Comparison of ENCODE assay signal across 21 cellular contexts in genomic region chr7:114243646-114244045, GRCh38.
A peak's percentile ranks its signal among the peaks of the same experiment; 100 is the strongest.
DNase-seq lines count a peak whose midpoint lies in the region; ATAC-seq, FAIRE-seq and TF ChIP-seq lines count a peak whose summit lies in the region.
"Had no signal": no experiment of that assay in that cellular context is flagged by ENCODE, and none has a peak within 500 bp of the region (broad histone marks: within the 10 kb centered on the region; RNA-seq: fewer than 3 reads in every experiment).

No MANE protein-coding gene starts in this region.

- ATAC-seq in HG02870 (IDR thresholded peaks at IDR 0.05; ENCODE audit: unreplicated experiment): no peak
- ATAC-seq: GM23338, Panc1, SK-N-SH treated with all-trans-retinoic acid at 6 μM for 48 hours had no signal

- no peaks in the 10 kb centered on the region for H3K9me3 Mint-ChIP-seq in astrocyte (ENCODE audit: unreplicated experiment)
- H3K9me3 Mint-ChIP-seq: GM23338 had no signal

- no peak overlapping the region for H3K4me3 Mint-ChIP-seq in astrocyte (ENCODE audit: unreplicated experiment)
- H3K4me3 Mint-ChIP-seq: CD4-positive, CD25-positive, alpha-beta regulatory T cell; GM23338 had no signal

- H3K4me1 Mint-ChIP-seq in astrocyte (ENCODE audit: low read depth, unreplicated experiment): peaks cover 14% of the 10 kb centered on the region
- H3K4me1 Mint-ChIP-seq: CD4-positive, CD25-positive, alpha-beta regulatory T cell had no signal

- FAIRE-seq in astrocyte (lab: Jason Lieb, UNC): no peak
- FAIRE-seq: G401.6, GM18507 had no signal

- no peaks in the 10 kb centered on the region for H3K79me2 ChIP-seq in astrocyte (ENCODE audit: insufficient read depth, low read length)

- no peaks in the 10 kb centered on the region for H3K36me3 Mint-ChIP-seq in astrocyte (ENCODE audit: low read depth, unreplicated experiment)
- H3K36me3 Mint-ChIP-seq: CD4-positive, CD25-positive, alpha-beta regulatory T cell had no signal

- POLR2A ChIA-PET in HEK293 (lab: Yijun Ruan, JAX): no interaction called here

- no peak overlapping the region for H2AFZ ChIP-seq in astrocyte (ENCODE audit: low read depth, low read length)
- H2AFZ ChIP-seq: GM23338 had no signal

- DNase-seq in astrocyte (ENCODE audit: low read depth) (peak; percentile 36), kidney glomerular epithelial cell (lab: John Stamatoyannopoulos, UW) (peak; percentile 79), renal cortical epithelial cell (ENCODE audit: low read depth) (peak; percentile 87), islet precursor cell (no peak), HPDE6-E6E7 (ENCODE audit: extremely low spot score) (no peak), activated gamma-delta T cell treated with Interleukin-2 at 50 U/mL for 16 hours (no peak)
- DNase-seq: CD4-positive, CD25-positive, alpha-beta regulatory T cell; Kasumi-1; NCI-H1694; NCI-H2081 treated with DMSO at 0.1 percent for 48 hours; NCI-H510A treated with DMSO at 0.1 percent for 48 hours; NCI-H748 treated with DMSO at 0.1 percent for 48 hours had no signal

- H3K27ac ChIP-seq in HEK293 (ENCODE audit: extremely low read depth, low read depth, low read length): no peak overlapping the region
- H3K27ac ChIP-seq in astrocyte (ENCODE audit: low read depth, low read length): no peak overlapping the region

- H4K20me1 ChIP-seq in astrocyte (ENCODE audit: insufficient read depth, low read length): no peaks in the 10 kb centered on the region

- CTCF ChIA-PET in HEK293 (lab: Yijun Ruan, JAX): interaction anchor here (0.7 to 1.4 kb wide), 3 partner anchors 15 to 296 kb away, joined by 3 to 6 read pairs (median 4); no protein-coding TSS in a partner anchor

- peak overlapping the region; percentile 79 for H3K27ac Mint-ChIP-seq in astrocyte (ENCODE audit: unreplicated experiment)
- H3K27ac Mint-ChIP-seq: CD4-positive, CD25-positive, alpha-beta regulatory T cell had no signal

- no peaks in the 10 kb centered on the region for H3K27me3 Mint-ChIP-seq in astrocyte (ENCODE audit: low read depth, unreplicated experiment)
- H3K27me3 Mint-ChIP-seq: CD4-positive, CD25-positive, alpha-beta regulatory T cell had no signal

- H3K9me3 ChIP-seq in HEK293 (ENCODE audit: control insufficient read depth, insufficient read depth, low read depth, low read length) (no peaks in the 10 kb centered on the region), astrocyte (ENCODE audit: insufficient read depth, low read depth, low read length) (no peaks in the 10 kb centered on the region)
- H3K9me3 ChIP-seq: Caco-2, HAP-1 had no signal

- H3K27me3 ChIP-seq in astrocyte (ENCODE audit: insufficient read depth, low read length): no peaks in the 10 kb centered on the region

- no peak overlapping the region for H3K9ac ChIP-seq in astrocyte (ENCODE audit: low read length)

- H3K4me1 ChIP-seq in HEK293 (ENCODE audit: control insufficient read depth, insufficient read depth, low read length) (peaks cover 11% of the 10 kb centered on the region; the same call in 1 of the 2 replicates), astrocyte (ENCODE audit: insufficient read depth, low read length) (no peaks in the 10 kb centered on the region)
- H3K4me1 ChIP-seq: HAP-1 had no signal

- H3K36me3 ChIP-seq in HEK293 (ENCODE audit: control insufficient read depth in 2 of 2, insufficient read depth in 1 of 2, low read length in 2 of 2) (no peaks in the 10 kb centered on the region), astrocyte (ENCODE audit: insufficient read depth, low read length) (no peaks in the 10 kb centered on the region)
- H3K36me3 ChIP-seq: HAP-1 had no signal

- no peak overlapping the region for H3K4me2 ChIP-seq in astrocyte (ENCODE audit: low read length)
- H3K4me2 ChIP-seq: GM23338 had no signal

- TF ChIP-seq CTCF in HEK293 (tag by site-specific recombination; IDR thresholded peaks at IDR 0.05) (no peak), astrocyte (IDR thresholded peaks at IDR 0.05; ENCODE audit: insufficient read depth, low read depth, low read length) (no peak)

- H3K4me3 ChIP-seq in HEK293 (ENCODE audit: low read depth, low read length) (no peak overlapping the region), astrocyte (ENCODE audit: insufficient read depth, low read depth, low read length) (no peak overlapping the region)
- H3K4me3 ChIP-seq: GM23338, HAP-1 had no signal

TF ChIP-seq in HEK293, 187 proteins besides CTCF, POLR2A, EP300 and RAD21:
- TF ChIP-seq ZNF580 (tag by site-specific recombination; IDR thresholded peaks at IDR 0.05) (0 out of 2 replicates have a peak, but pooled peaks have one; percentile 16), BCL6B (tag by site-specific recombination; IDR thresholded peaks at IDR 0.05) (peak; percentile 75), ZNF639 (tag by site-specific recombination; IDR thresholded peaks at IDR 0.05) (no peak), PRDM6 (tag by site-specific recombination; IDR thresholded peaks at IDR 0.05) (peak; percentile 49)

Comparison
In these comparisons a context has a peak if more than half of its experiments do, and no peak if none do; other contexts are left out.
1. DNase-seq: peak in astrocyte (single experiment), kidney glomerular epithelial cell (single experiment) and renal cortical epithelial cell (single experiment); none in islet precursor cell (single experiment), HPDE6-E6E7 (single experiment) and activated gamma-delta T cell treated with Interleukin-2 at 50 U/mL for 16 hours (single experiment).